23 cellular contexts compared by ENCODE assay signal in the genomic region with DNA sequence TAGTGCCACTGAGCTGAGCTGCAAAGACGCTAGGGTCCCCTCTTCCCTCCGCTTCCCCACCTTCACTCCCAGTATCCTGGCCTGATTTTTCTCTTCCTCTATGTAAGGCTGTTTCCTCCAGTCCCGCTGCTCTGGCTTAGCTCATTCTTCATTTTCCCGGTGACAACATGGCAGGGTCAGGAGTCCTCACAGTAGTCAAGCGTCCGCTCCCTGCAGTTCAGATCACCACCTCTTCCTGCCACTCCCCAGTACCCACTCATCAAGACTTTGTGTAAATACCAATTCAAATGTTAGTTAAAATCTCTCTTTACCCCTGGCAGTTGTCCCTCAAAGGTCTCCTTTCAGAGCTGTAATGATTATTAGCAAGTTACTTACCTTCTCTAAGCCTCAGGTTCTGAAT.
"Had no signal": no experiment of that assay in that cellular context is flagged by ENCODE, and none has a peak within 500 bp of the region (broad histone marks: within the 10 kb centered on the region; RNA-seq: fewer than 3 reads in every experiment).

No MANE protein-coding gene starts in this region.

- H3K36me3 Mint-ChIP-seq: activated CD4-positive, alpha-beta memory T cell treated with anti-CD3 and anti-CD28 coated beads for 36 hours; activated naive CD4-positive, alpha-beta T cell treated with anti-CD3 and anti-CD28 coated beads, Interleukin-2, amount 50 U/mL, for 72 hours had no signal

- H3K9me3 ChIP-seq: ascending aorta, body of pancreas had no signal

- H3K4me1 Mint-ChIP-seq: activated CD4-positive, alpha-beta T cell treated with anti-CD3 and anti-CD28 coated beads, Interleukin-2, amount 10 ng/mL, durations not matched to agents 7 days and 5 days; activated naive CD8-positive, alpha-beta T cell treated with anti-CD3 and anti-CD28 coated beads, Interleukin-2, amount 50 U/mL, for 24 hours; central memory CD8-positive, alpha-beta T cell had no signal

- H3K4me3 Mint-ChIP-seq: activated CD4-positive, alpha-beta memory T cell treated with anti-CD3 and anti-CD28 coated beads for 36 hours; activated CD4-positive, alpha-beta T cell treated with anti-CD3 and anti-CD28 coated beads, Interleukin-2, amount 10 ng/mL, durations not matched to agents 7 days and 5 days; activated naive CD8-positive, alpha-beta T cell treated with anti-CD3 and anti-CD28 coated beads, Interleukin-2, amount 50 U/mL, for 24 hours; activated T-cell treated with anti-CD3 and anti-CD28 coated beads, Interleukin-2, amount 50 U/mL, for 4 hours; central memory CD8-positive, alpha-beta T cell; T-helper 1 cell treated with Interleukin-12 subunit alpha and Interleukin-12 subunit beta and Interleukin-4 antibody, amounts not matched to agents 30 μg/mL and 1 μg/mL, for 36 hours had no signal

- H3K27ac Mint-ChIP-seq: activated CD4-positive, alpha-beta memory T cell treated with anti-CD3 and anti-CD28 coated beads for 36 hours; activated CD4-positive, alpha-beta T cell treated with anti-CD3 and anti-CD28 coated beads, Interleukin-2, amount 10 ng/mL, durations not matched to agents 7 days and 5 days; activated naive CD4-positive, alpha-beta T cell treated with anti-CD3 and anti-CD28 coated beads, Interleukin-2, amount 50 U/mL, for 72 hours; activated naive CD8-positive, alpha-beta T cell treated with anti-CD3 and anti-CD28 coated beads, Interleukin-2, amount 50 U/mL, for 24 hours; T-helper 1 cell treated with Interleukin-12 subunit alpha and Interleukin-12 subunit beta and Interleukin-4 antibody, amounts not matched to agents 30 μg/mL and 1 μg/mL, for 36 hours had no signal

- H3K27me3 Mint-ChIP-seq: activated CD4-positive, alpha-beta T cell treated with anti-CD3 and anti-CD28 coated beads, Interleukin-2, amount 10 ng/mL, durations not matched to agents 7 days and 5 days had no signal

- H3K36me3 ChIP-seq: ascending aorta had no signal

- H3K9me3 Mint-ChIP-seq: activated CD4-positive, alpha-beta memory T cell treated with anti-CD3 and anti-CD28 coated beads for 36 hours; activated CD4-positive, alpha-beta T cell treated with anti-CD3 and anti-CD28 coated beads, Interleukin-2, amount 10 ng/mL, durations not matched to agents 7 days and 5 days; activated naive CD4-positive, alpha-beta T cell treated with anti-CD3 and anti-CD28 coated beads, Interleukin-2, amount 50 U/mL, for 72 hours; activated naive CD8-positive, alpha-beta T cell treated with anti-CD3 and anti-CD28 coated beads, Interleukin-2, amount 50 U/mL, for 24 hours; activated T-cell treated with anti-CD3 and anti-CD28 coated beads, Interleukin-2, amount 50 U/mL, for 4 hours; T-helper 1 cell treated with Interleukin-12 subunit alpha and Interleukin-12 subunit beta and Interleukin-4 antibody, amounts not matched to agents 30 μg/mL and 1 μg/mL, for 36 hours had no signal

- ATAC-seq: activated naive CD4-positive, alpha-beta T cell treated with anti-CD3 and anti-CD28 coated beads, Interleukin-2, amount 50 U/mL, for 72 hours; activated naive CD8-positive, alpha-beta T cell treated with anti-CD3 and anti-CD28 coated beads, Interleukin-2, amount 50 U/mL, for 24 hours; activated T-cell treated with anti-CD3 and anti-CD28 coated beads, Interleukin-2, amount 50 U/mL, for 4 hours; body of pancreas; PC-3 had no signal

- H3K4me1 ChIP-seq: ascending aorta, body of pancreas had no signal

- H3K27me3 ChIP-seq: ascending aorta, body of pancreas had no signal

- H3K4me3 ChIP-seq: ascending aorta, body of pancreas had no signal

- H3K27ac ChIP-seq: ascending aorta, body of pancreas had no signal

- DNase-seq: activated CD4-positive, alpha-beta memory T cell treated with anti-CD3 and anti-CD28 coated beads for 36 hours; activated CD4-positive, alpha-beta T cell treated with anti-CD3 and anti-CD28 coated beads, Interleukin-2, amount 10 ng/mL, durations not matched to agents 7 days and 5 days; activated CD4-positive, CD25-positive, alpha-beta regulatory T cell; activated CD8-positive, alpha-beta memory T cell treated with anti-CD3 and anti-CD28 coated beads for 24 hours; activated effector memory CD4-positive, alpha-beta T cell treated with anti-CD3 and anti-CD28 coated beads, Interleukin-2, amount 50 U/mL, for 16 hours; activated naive CD4-positive, alpha-beta T cell treated with Interleukin-2 at 50 U/mL for 16 hours; activated naive CD8-positive, alpha-beta T cell treated with anti-CD3 and anti-CD28 coated beads, Interleukin-2, amount 50 U/mL, for 24 hours; activated T-cell treated with anti-CD3 and anti-CD28 coated beads, Interleukin-2, amount 50 U/mL, for 4 hours; amniotic stem cell; body of pancreas; KG1; NCI-H1092; NCI-H1417; NCI-H1694 treated with DMSO at 0.1 percent for 48 hours; NCI-H2029 treated with DMSO at 0.1 percent for 48 hours; NCI-H526; PC-3; SHP77 treated with DMSO at 0.1 percent for 48 hours; T1000 had no signal
